Comparison of ENCODE assay signal across 12 cellular contexts in the genomic region with DNA sequence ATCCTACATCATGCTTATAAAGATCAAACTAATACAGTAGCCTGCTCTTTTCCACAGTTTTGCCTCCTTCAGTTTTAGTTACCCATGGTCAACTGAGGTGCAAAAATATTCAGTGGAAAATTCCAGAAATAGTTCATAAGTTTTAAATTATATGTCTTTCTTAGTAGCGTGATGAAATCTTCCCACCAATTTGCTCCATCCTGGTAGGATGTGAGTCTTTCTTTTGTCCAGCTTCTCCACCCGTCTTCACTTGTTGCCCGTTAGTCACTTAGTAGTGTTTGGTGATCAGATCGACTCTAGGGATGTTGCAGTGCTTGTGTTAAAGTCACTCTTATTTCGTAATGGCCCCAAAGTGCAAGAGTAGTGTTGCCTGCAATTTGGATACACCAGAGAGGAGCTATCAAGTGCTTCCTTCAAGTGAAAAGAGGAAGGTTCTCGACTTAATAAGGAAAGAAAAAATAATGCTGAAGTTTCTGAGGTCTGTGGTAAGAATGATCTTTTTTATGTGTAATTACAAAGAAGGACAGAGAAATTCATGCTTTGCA.
"Had no signal": no experiment of that assay in that cellular context is flagged by ENCODE, and none has a peak within 500 bp of the region (broad histone marks: within the 10 kb centered on the region; RNA-seq: fewer than 3 reads in every experiment).

No MANE protein-coding gene starts in this region.

- H3K27ac ChIP-seq: esophagus squamous epithelium, heart right ventricle had no signal

- H3K4me1 ChIP-seq: esophagus squamous epithelium had no signal

- H3K9me3 ChIP-seq: esophagus squamous epithelium, heart right ventricle, left lung had no signal

- H3K27me3 Mint-ChIP-seq: memory B cell had no signal

- H3K4me3 Mint-ChIP-seq: activated T-helper 1 cell treated with anti-CD3 and anti-CD28 coated beads, Interleukin-12 subunit alpha, Interleukin-12 subunit beta, Interleukin-2, Interleukin-4 antibody, amounts not matched to agents 30 ng/mL and 10 ng/mL and 1 ng/mL, durations not matched to agents 14 hours and 24 hours and 36 hours; memory B cell; nephron had no signal

- H3K4me3 ChIP-seq: esophagus squamous epithelium, heart right ventricle, left lung had no signal

- H3K4me1 Mint-ChIP-seq: nephron had no signal

- DNase-seq: activated CD4-positive, alpha-beta T cell treated with anti-CD3 and anti-CD28 coated beads for 1 hour; activated naive CD4-positive, alpha-beta T cell; esophagus squamous epithelium; foreskin melanocyte; heart right ventricle; left lung; stimulated activated CD4-positive, alpha-beta T cell treated with anti-CD3 and anti-CD28 coated beads, Interleukin-12 subunit alpha, Interleukin-12 subunit beta, amount 100 ng/mL, for 4 hours; stimulated activated naive CD4-positive, alpha-beta T cell treated with Interleukin-2 at 50 U/mL for 16 hours; trophoblast cell had no signal

- H3K27ac Mint-ChIP-seq: memory B cell, nephron had no signal

- H3K9me3 Mint-ChIP-seq: activated T-helper 1 cell treated with anti-CD3 and anti-CD28 coated beads, Interleukin-12 subunit alpha, Interleukin-12 subunit beta, Interleukin-2, Interleukin-4 antibody, amounts not matched to agents 30 ng/mL and 10 ng/mL and 1 ng/mL, durations not matched to agents 14 hours and 24 hours and 36 hours; memory B cell; nephron had no signal

- H3K27me3 ChIP-seq: esophagus squamous epithelium, heart right ventricle, left lung had no signal
